17 cellular contexts compared by ENCODE assay signal in genomic region chr16:66472961-66473610, GRCh38. TPM values are rescaled to one million over a fixed set of nuclear protein-coding genes. Genes with fewer than 3 reads are reported as not detected.
DNase-seq lines count a peak whose midpoint lies in the region; ATAC-seq lines count a peak whose summit lies in the region.
"Had no signal": no experiment of that assay in that cellular context is flagged by ENCODE, and none has a peak within 500 bp of the region (broad histone marks: within the 10 kb centered on the region; RNA-seq: fewer than 3 reads in every experiment).

No MANE protein-coding gene starts in this region.

- peaks cover 40% of the 10 kb centered on the region for H3K4me1 Mint-ChIP-seq in central memory CD8-positive, alpha-beta T cell

- H3K4me2 ChIP-seq in GM23248 (ENCODE audit: unreplicated experiment): no peak overlapping the region
- H3K4me2 ChIP-seq: BLaER1, GM23338 had no signal

- no peaks in the 10 kb centered on the region for H4K20me1 ChIP-seq in GM23248 (ENCODE audit: insufficient read depth)
- H4K20me1 ChIP-seq: BLaER1 had no signal

- H3K9me3 Mint-ChIP-seq in central memory CD8-positive, alpha-beta T cell: no peaks in the 10 kb centered on the region
- H3K9me3 Mint-ChIP-seq: CD8-positive, alpha-beta T cell; GM23338 had no signal

- H2AFZ ChIP-seq in GM23248: no peak overlapping the region
- H2AFZ ChIP-seq: GM23338 had no signal

- peaks cover 6% of the 10 kb centered on the region for H3K36me3 Mint-ChIP-seq in central memory CD8-positive, alpha-beta T cell (ENCODE audit: insufficient read depth)
- H3K36me3 Mint-ChIP-seq: CD8-positive, alpha-beta T cell had no signal

- H3K27ac ChIP-seq in GM23248: no peak overlapping the region
- H3K27ac ChIP-seq: BLaER1 had no signal

- peak overlapping the region; percentile 79 for H3K27ac Mint-ChIP-seq in central memory CD8-positive, alpha-beta T cell (ENCODE audit: low read depth)
- H3K27ac Mint-ChIP-seq: GM23338 had no signal

- no peak overlapping the region for H3K4me3 Mint-ChIP-seq in central memory CD8-positive, alpha-beta T cell
- H3K4me3 Mint-ChIP-seq: CD8-positive, alpha-beta T cell; GM23338 had no signal

- H3K9me3 ChIP-seq in GM23248 (ENCODE audit: low read depth): no peaks in the 10 kb centered on the region
- H3K9me3 ChIP-seq: BLaER1 had no signal

- H3K4me1 ChIP-seq in GM23248 (ENCODE audit: insufficient read depth): no peaks in the 10 kb centered on the region

- intact Hi-C loops in posterior vena cava (cut with DNase I): no loop called here

- WGBS in GM23248 (ENCODE audit: low coverage in 1 of 2, low lambda C conversion rate in 2 of 2, missing lambda C conversion rate in 2 of 2), 2 experiments: 69 to 75% methylated on average over 15 of the region's 15 CpGs

- no peaks in the 10 kb centered on the region for H3K9me2 ChIP-seq in GM23248 (ENCODE audit: insufficient read depth)

- peak; percentile 21 for DNase-seq in activated CD4-positive, CD25-positive, alpha-beta regulatory T cell treated with anti-CD3 and anti-CD28 coated beads, Interleukin-2, amount 50 U/mL, for 72 hours
- DNase-seq in NCI-H2171 treated with DMSO at 0.1 percent for 48 hours (lab: John Stamatoyannopoulos, UW): peak; percentile 60
- DNase-seq in central memory CD8-positive, alpha-beta T cell (ENCODE audit: low spot score in 2 of 2): no peak
- peak; percentile 64 for DNase-seq in posterior vena cava (ENCODE audit: low spot score)
- DNase-seq in LoVo (ENCODE audit: low spot score): no peak
- no peak for DNase-seq in NCI-H1694 (lab: John Stamatoyannopoulos, UW)
- DNase-seq in GM23248: no peak
- DNase-seq: CD8-positive, alpha-beta T cell; DND-41; KBM-7; NCI-H1436 treated with DMSO at 0.1 percent for 48 hours; NCI-H2227 treated with DMSO at 0.1 percent for 48 hours; NCI-H526 treated with DMSO at 0.1 percent for 48 hours had no signal

- H3F3A ChIP-seq in GM23248 (ENCODE audit: insufficient read depth): no peaks in the 10 kb centered on the region

- no peaks in the 10 kb centered on the region for H3K27me3 ChIP-seq in GM23248 (replicated peaks; ENCODE audit: insufficient read depth)
- H3K27me3 ChIP-seq: BLaER1 had no signal

- in situ Hi-C loops in GM23248 (cut with MboI): no loop called here

- H3K79me2 ChIP-seq in GM23248 (ENCODE audit: insufficient read depth): no peaks in the 10 kb centered on the region

- H3K9ac ChIP-seq in GM23248: no peak overlapping the region
- H3K9ac ChIP-seq: BLaER1 had no signal

- H3K4me3 ChIP-seq in GM23248: no peak overlapping the region
- H3K4me3 ChIP-seq: BLaER1, GM12878, GM23338 had no signal

- ATAC-seq in activated CD4-positive, CD25-positive, alpha-beta regulatory T cell treated with anti-CD3 and anti-CD28 coated beads, Interleukin-2, amount 50 U/mL, for 24 hours: no peak
- ATAC-seq in central memory CD8-positive, alpha-beta T cell (replicated peaks; ENCODE audit: extremely low read depth, poor library complexity, severe bottlenecking): no peak
- ATAC-seq: CD8-positive, alpha-beta T cell; GM12878; GM23338 had no signal

- H3K36me3 ChIP-seq in GM23248 (ENCODE audit: low read depth): no peaks in the 10 kb centered on the region
- H3K36me3 ChIP-seq: BLaER1 had no signal

- peaks cover 13% of the 10 kb centered on the region for H3K27me3 Mint-ChIP-seq in central memory CD8-positive, alpha-beta T cell

RNA-seq across cellular contexts. Expression of gene BEAN1, which starts 46.0 kb away (rescaled TPM):
- under 1 TPM; 0.42 to 0.48 TPM for total RNA-seq in posterior vena cava
- 0.32 and 1.1 TPM in 2 replicates for total RNA-seq in GM23248 (2014; rRNA removed; shearing (Covaris generic))
- polyA plus RNA-seq in GM23248 (2016; fragmentation: Nextera tagmentation; extraction: Ambion mirVana): 0.50 and 0.89 TPM in 2 replicates
- total RNA-seq: CD8-positive, alpha-beta T cell; GM12878 had no signal
- polyA plus RNA-seq: GM12878 had no signal

Comparison
In these comparisons a context has a peak if more than half of its experiments do, and no peak if none do; other contexts are left out.
1. DNase-seq: peak in activated CD4-positive, CD25-positive, alpha-beta regulatory T cell treated with anti-CD3 and anti-CD28 coated beads, Interleukin-2, amount 50 U/mL, for 72 hours (single experiment), NCI-H2171 treated with DMSO at 0.1 percent for 48 hours (single experiment) and posterior vena cava (single experiment); none in central memory CD8-positive, alpha-beta T cell (0 of 2), LoVo (single experiment), NCI-H1694 (single experiment) and GM23248 (single experiment).